In genomic region chr2:178886006-178886405, GRCh38 we compare ENCODE assay signal across 16 cellular contexts.
"Had no signal": no experiment of that assay in that cellular context is flagged by ENCODE, and none has a peak within 500 bp of the region (broad histone marks: within the 10 kb centered on the region; RNA-seq: fewer than 3 reads in every experiment).

No MANE protein-coding gene starts in this region.

- H2AFZ ChIP-seq: neural progenitor cell had no signal

- H3K27ac Mint-ChIP-seq: activated CD8-positive, alpha-beta T cell treated with anti-CD3 and anti-CD28 coated beads for 36 hours; neural progenitor cell; stimulated activated effector memory CD8-positive, alpha-beta T cell treated with anti-CD3 and anti-CD28 coated beads, Interleukin-12 subunit alpha, Interleukin-12 subunit beta, amount 100 ng/mL, for 72 hours had no signal

- DNase-seq: activated CD4-positive, alpha-beta T cell treated with anti-CD3 and anti-CD28 coated beads for 4 hours; activated CD8-positive, alpha-beta T cell treated with anti-CD3 and anti-CD28 coated beads for 36 hours; activated effector memory CD4-positive, alpha-beta T cell treated with anti-CD3 and anti-CD28 coated beads, Interleukin-2, amount 50 U/mL, for 16 hours; activated T-cell treated with anti-CD3 and anti-CD28 coated beads, Interleukin-2, amount 50 U/mL, for 48 hours; amniotic stem cell; central memory CD4-positive, alpha-beta T cell; colonic mucosa; foreskin keratinocyte; ovary; stimulated activated CD4-positive, alpha-beta T cell treated with anti-CD3 and anti-CD28 coated beads, Interleukin-12 subunit alpha, Interleukin-12 subunit beta, amount 100 ng/mL, for 4 hours; stimulated activated CD4-positive, alpha-beta T cell treated with anti-CD3 and anti-CD28 coated beads, Interleukin-2, amount 100 ng/mL, for 24 hours had no signal

- H3K4me1 Mint-ChIP-seq: neural progenitor cell; stimulated activated effector memory CD8-positive, alpha-beta T cell treated with anti-CD3 and anti-CD28 coated beads, Interleukin-12 subunit alpha, Interleukin-12 subunit beta, amount 100 ng/mL, for 72 hours had no signal

- H3K27me3 Mint-ChIP-seq: activated CD8-positive, alpha-beta T cell treated with anti-CD3 and anti-CD28 coated beads for 36 hours had no signal

- H3K27me3 ChIP-seq: colonic mucosa, foreskin keratinocyte, neural progenitor cell, ovary had no signal

- H3K4me2 ChIP-seq: neural progenitor cell had no signal

- H3K4me3 ChIP-seq: colonic mucosa, lung, neural progenitor cell, ovary, thoracic aorta had no signal

- H3K36me3 Mint-ChIP-seq: neural progenitor cell; stimulated activated effector memory CD8-positive, alpha-beta T cell treated with anti-CD3 and anti-CD28 coated beads, Interleukin-12 subunit alpha, Interleukin-12 subunit beta, amount 100 ng/mL, for 72 hours had no signal

- H3K27ac ChIP-seq: colonic mucosa, foreskin keratinocyte, neural progenitor cell, ovary, thoracic aorta had no signal

- H3K9me3 Mint-ChIP-seq: activated CD8-positive, alpha-beta T cell treated with anti-CD3 and anti-CD28 coated beads for 36 hours; activated naive CD4-positive, alpha-beta T cell treated with anti-CD3 and anti-CD28 coated beads, Interleukin-2, amount 50 U/mL, for 72 hours; neural progenitor cell; stimulated activated effector memory CD8-positive, alpha-beta T cell treated with anti-CD3 and anti-CD28 coated beads, Interleukin-12 subunit alpha, Interleukin-12 subunit beta, amount 100 ng/mL, for 72 hours had no signal

- H3K36me3 ChIP-seq: colonic mucosa, neural progenitor cell, ovary, thoracic aorta had no signal

- H3K9ac ChIP-seq: neural progenitor cell had no signal

- H3K4me3 Mint-ChIP-seq: activated CD8-positive, alpha-beta T cell treated with anti-CD3 and anti-CD28 coated beads for 36 hours; neural progenitor cell; stimulated activated effector memory CD8-positive, alpha-beta T cell treated with anti-CD3 and anti-CD28 coated beads, Interleukin-12 subunit alpha, Interleukin-12 subunit beta, amount 100 ng/mL, for 72 hours had no signal

- ATAC-seq: activated CD8-positive, alpha-beta T cell treated with anti-CD3 and anti-CD28 coated beads for 36 hours; activated naive CD4-positive, alpha-beta T cell treated with anti-CD3 and anti-CD28 coated beads, Interleukin-2, amount 50 U/mL, for 72 hours; foreskin keratinocyte; stimulated activated effector memory CD8-positive, alpha-beta T cell treated with anti-CD3 and anti-CD28 coated beads, Interleukin-12 subunit alpha, Interleukin-12 subunit beta, amount 100 ng/mL, for 72 hours had no signal

- H3K9me3 ChIP-seq: colonic mucosa, ovary, thoracic aorta had no signal

- H3K4me1 ChIP-seq: colonic mucosa, foreskin keratinocyte, neural progenitor cell had no signal
